Comparison of ENCODE assay signal across 21 cellular contexts in genomic region chr4:26023191-26023972, GRCh38.
A peak's percentile ranks its signal among the peaks of the same experiment; 100 is the strongest.
DNase-seq lines count a peak whose midpoint lies in the region; ATAC-seq and TF ChIP-seq lines count a peak whose summit lies in the region.
"Had no signal": no experiment of that assay in that cellular context is flagged by ENCODE, and none has a peak within 500 bp of the region (broad histone marks: within the 10 kb centered on the region; RNA-seq: fewer than 3 reads in every experiment).

No MANE protein-coding gene starts in this region.

- H3K4me3 ChIP-seq in left lung (no peak overlapping the region), upper lobe of left lung (peak overlapping the region in 2 of 4 donors; percentile 27 to 32)
- H3K4me3 ChIP-seq: coronary artery, pancreas, testis had no signal

- H3K27ac ChIP-seq in left lung (peak overlapping the region in 1 of 2 donors; percentile 78), upper lobe of left lung (peak overlapping the region; percentile 38 to 75 (median 57))
- H3K27ac ChIP-seq: testis had no signal

- TF ChIP-seq EP300 in upper lobe of left lung (IDR thresholded peaks at IDR 0.05), result no peak

- ATAC-seq in left lung, result peak; percentile 4
- no peak for ATAC-seq in upper lobe of left lung (ENCODE audit: low FRiP score in 2 of 2)

- no peaks in the 10 kb centered on the region for H3K36me3 ChIP-seq in left lung
- no peaks in the 10 kb centered on the region for H3K36me3 ChIP-seq in upper lobe of left lung
- H3K36me3 ChIP-seq: pancreas had no signal

- no peaks in the 10 kb centered on the region for H3K9me3 ChIP-seq in left lung
- H3K9me3 ChIP-seq in upper lobe of left lung, result no peaks in the 10 kb centered on the region
- H3K9me3 ChIP-seq: pancreas, testis had no signal

- 60 to 70% methylated on average over 10 to 11 of the region's 11 CpGs for WGBS in upper lobe of left lung, 2 donors

- intact Hi-C loops in left lung (cut with DNase I), result no loop called here

- H3K4me1 ChIP-seq in left lung (peaks cover 19 to 33% of the 10 kb centered on the region in 2 donors), upper lobe of left lung (peaks cover 0 to 31% (median 17%) of the 10 kb centered on the region in 4 donors)

- peaks cover 0 to 13% of the 10 kb centered on the region in 2 donors for H3K27me3 ChIP-seq in left lung
- no peaks in the 10 kb centered on the region for H3K27me3 ChIP-seq in upper lobe of left lung
- H3K27me3 ChIP-seq: pancreas, testis had no signal

- DNase-seq in DMS53 (lab: John Stamatoyannopoulos, UW) (peak; percentile 73), DMS53 treated with DMSO at 0.1 percent for 48 hours (lab: John Stamatoyannopoulos, UW; ENCODE audit: unreplicated experiment) (no peak), RPMI7951 (ENCODE audit: low read depth) (peak; percentile 26), left lung (no peak), upper lobe of left lung (no peak), NCI-H82 treated with DMSO at 0.1 percent for 48 hours (lab: John Stamatoyannopoulos, UW; ENCODE audit: unreplicated experiment) (no peak), NCI-H1105 treated with DMSO at 0.1 percent for 48 hours (lab: John Stamatoyannopoulos, UW) (no peak)
- DNase-seq in activated naive CD4-positive, alpha-beta T cell treated with anti-CD3 and anti-CD28 coated beads, Interleukin-2, amount 50 U/mL, for 16 hours, result no peak
- DNase-seq: 8988T; activated CD4-positive, alpha-beta T cell treated with anti-CD3 and anti-CD28 coated beads for 4 hours; activated CD8-positive, alpha-beta memory T cell treated with anti-CD3 and anti-CD28 coated beads, Interleukin-2, amount 50 U/mL, for 4 hours; activated gamma-delta T cell treated with Interleukin-2 at 50 U/mL for 16 hours; aorta; left ventricle myocardium superior; NCI-H187 treated with DMSO at 0.1 percent for 48 hours; NCI-H524; OCI-M1; small intestine; testis had no signal

- no peak for TF ChIP-seq POLR2A in upper lobe of left lung (IDR thresholded peaks at IDR 0.05)

- no peak for TF ChIP-seq CTCF in left lung (IDR thresholded peaks at IDR 0.05)
- no peak for TF ChIP-seq CTCF in upper lobe of left lung (IDR thresholded peaks at IDR 0.05)

Comparison
In these comparisons a context has a peak if more than half of its experiments do, and no peak if none do; other contexts are left out.
1. DNase-seq: peak in DMS53 (single experiment) and RPMI7951 (single experiment); none in DMS53 treated with DMSO at 0.1 percent for 48 hours (single experiment), left lung (0 of 2), upper lobe of left lung (0 of 2), activated naive CD4-positive, alpha-beta T cell treated with anti-CD3 and anti-CD28 coated beads, Interleukin-2, amount 50 U/mL, for 16 hours (single experiment), NCI-H82 treated with DMSO at 0.1 percent for 48 hours (single experiment) and NCI-H1105 treated with DMSO at 0.1 percent for 48 hours (single experiment).